In the genomic region with DNA sequence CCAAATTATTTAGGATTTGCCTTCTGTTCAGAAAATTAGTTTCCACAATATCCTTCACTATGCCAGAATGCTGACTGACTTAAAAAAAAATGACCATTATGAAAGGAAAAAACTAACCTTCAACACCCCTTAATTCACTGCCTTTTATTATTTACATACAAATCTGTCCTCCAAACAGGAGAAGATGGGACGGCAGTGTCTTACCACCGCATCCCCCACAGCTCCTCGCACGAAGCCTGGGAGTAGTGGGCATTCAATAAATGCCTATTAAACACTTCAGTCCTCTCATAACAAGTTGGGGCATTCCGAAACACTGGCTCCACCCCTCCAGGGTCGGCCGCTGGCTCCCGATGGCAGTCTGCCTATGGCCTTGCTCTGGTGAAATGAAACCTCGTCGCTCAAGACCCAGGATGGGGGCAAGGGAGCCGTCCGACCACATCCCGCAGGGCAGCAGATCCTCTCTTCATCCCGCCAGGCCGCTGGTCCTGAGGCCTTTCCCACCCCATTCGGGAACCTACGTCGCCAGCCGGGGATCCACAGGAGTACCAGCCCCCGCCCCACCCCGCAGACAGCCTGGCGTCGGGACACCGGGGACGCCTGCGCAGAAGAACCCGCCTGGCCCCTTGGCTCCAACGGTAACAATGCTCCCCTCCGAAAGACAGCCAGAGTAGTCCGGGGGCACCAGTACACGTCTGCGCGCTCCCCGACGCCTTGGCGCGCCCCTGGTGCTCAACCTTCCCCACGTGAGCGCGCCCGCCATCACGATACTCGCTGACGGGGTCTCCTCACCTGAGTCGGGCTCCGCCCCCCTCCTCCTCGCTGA, we compare ENCODE assay signal across 8 cellular contexts.
DNase-seq lines count a peak whose midpoint lies in the region; ATAC-seq lines count a peak whose summit lies in the region.

No MANE protein-coding gene starts in this region.

- ATAC-seq in GM18499 (IDR thresholded peaks at IDR 0.05; ENCODE audit: insufficient read depth, unreplicated experiment) (peak; percentile 21), HG02870 (IDR thresholded peaks at IDR 0.05; ENCODE audit: unreplicated experiment) (peak; percentile 21)
- ATAC-seq in stimulated activated memory B cell treated with anti-CD40 and anti-IgM and Interleukin-4, amounts not matched to agents 10 μg/mL and 1 μg/mL and 100 μg/mL, for 72 hours = peak; percentile 74

- no peaks in the 10 kb centered on the region for H3K27me3 Mint-ChIP-seq in stimulated activated memory B cell treated with anti-CD40 and anti-IgM and Interleukin-4, amounts not matched to agents 10 μg/mL and 1 μg/mL and 100 μg/mL, for 72 hours

- H3K4me3 Mint-ChIP-seq in stimulated activated memory B cell treated with anti-CD40 and anti-IgM and Interleukin-4, amounts not matched to agents 10 μg/mL and 1 μg/mL and 100 μg/mL, for 72 hours = peak overlapping the region; percentile 87

- H3K4me1 ChIP-seq in endocrine pancreas (ENCODE audit: control insufficient read depth, insufficient read depth, low read length) = peaks cover 13% of the 10 kb centered on the region

- no peaks in the 10 kb centered on the region for H3K9me3 Mint-ChIP-seq in stimulated activated memory B cell treated with anti-CD40 and anti-IgM and Interleukin-4, amounts not matched to agents 10 μg/mL and 1 μg/mL and 100 μg/mL, for 72 hours

- peak overlapping the region; percentile 95 for H3K4me3 ChIP-seq in endocrine pancreas (ENCODE audit: control insufficient read depth, insufficient read depth, low read length)

- H3K4me1 Mint-ChIP-seq in stimulated activated memory B cell treated with anti-CD40 and anti-IgM and Interleukin-4, amounts not matched to agents 10 μg/mL and 1 μg/mL and 100 μg/mL, for 72 hours = peaks cover 39% of the 10 kb centered on the region

- H3K9ac ChIP-seq in endocrine pancreas (ENCODE audit: control insufficient read depth, insufficient read depth, low read length) = peak overlapping the region; percentile 93

- no peaks in the 10 kb centered on the region for H3K9me3 ChIP-seq in endocrine pancreas (ENCODE audit: control insufficient read depth, low read length)

- no peaks in the 10 kb centered on the region for H3K27me3 ChIP-seq in endocrine pancreas (ENCODE audit: control insufficient read depth, insufficient read depth, low read length)

- H3K36me3 ChIP-seq in endocrine pancreas (ENCODE audit: control insufficient read depth, insufficient read depth, low read length) = no peaks in the 10 kb centered on the region

- peak overlapping the region; percentile 98 for H3K27ac Mint-ChIP-seq in stimulated activated memory B cell treated with anti-CD40 and anti-IgM and Interleukin-4, amounts not matched to agents 10 μg/mL and 1 μg/mL and 100 μg/mL, for 72 hours

- DNase-seq in 8988T = peak; percentile 31
- peak; percentile 90 for DNase-seq in NCI-H2171 (lab: John Stamatoyannopoulos, UW)
- peak; percentile 70 to 74 for DNase-seq in activated CD4-positive, alpha-beta T cell treated with anti-CD3 and anti-CD28 coated beads, Interleukin-2, amount 50 U/mL, for 48 hours
- peak; percentile 77 for DNase-seq in midbrain (lab: John Stamatoyannopoulos, UW)

- peaks cover 12% of the 10 kb centered on the region for H3K36me3 Mint-ChIP-seq in stimulated activated memory B cell treated with anti-CD40 and anti-IgM and Interleukin-4, amounts not matched to agents 10 μg/mL and 1 μg/mL and 100 μg/mL, for 72 hours

Comparison
In these comparisons a context has a peak if more than half of its experiments do, and no peak if none do; other contexts are left out.
1. Peak in every context shown above with its lines: DNase-seq, ATAC-seq and H3K4me3 ChIP-seq.
2. DNase-seq: peak in every context shown above with its lines; median percentile 90 in NCI-H2171; 77 in midbrain; 72 in activated CD4-positive, alpha-beta T cell treated with anti-CD3 and anti-CD28 coated beads, Interleukin-2, amount 50 U/mL, for 48 hours; 31 in 8988T.
3. ATAC-seq: peak in every context shown above with its lines; median percentile 74 in stimulated activated memory B cell treated with anti-CD40 and anti-IgM and Interleukin-4, amounts not matched to agents 10 μg/mL and 1 μg/mL and 100 μg/mL, for 72 hours; 21 in GM18499; 21 in HG02870.